15 cellular contexts compared by ENCODE assay signal in genomic region chr2:109703798-109704197, GRCh38.
"Had no signal": no experiment of that assay in that cellular context is flagged by ENCODE, and none has a peak within 500 bp of the region (broad histone marks: within the 10 kb centered on the region; RNA-seq: fewer than 3 reads in every experiment).

No MANE protein-coding gene starts in this region.

- H3K4me1 Mint-ChIP-seq: activated naive CD8-positive, alpha-beta T cell treated with anti-CD3 and anti-CD28 coated beads, Interleukin-2, amount 10 ng/mL, durations not matched to agents 7 days and 5 days; central memory CD8-positive, alpha-beta T cell; immature natural killer cell; stimulated activated memory B cell treated with anti-CD40 and anti-IgM and Interleukin-4, amounts not matched to agents 10 μg/mL and 1 μg/mL and 100 μg/mL, for 72 hours had no signal

- H3K36me3 ChIP-seq: pancreas, tibial artery had no signal

- H3K9me3 Mint-ChIP-seq: activated naive CD8-positive, alpha-beta T cell treated with anti-CD3 and anti-CD28 coated beads, Interleukin-2, amount 10 ng/mL, durations not matched to agents 7 days and 5 days; activated T-helper 1 cell treated with anti-CD3 and anti-CD28 coated beads, Interleukin-12 subunit alpha, Interleukin-12 subunit beta, Interleukin-2, Interleukin-4 antibody, amounts not matched to agents 30 ng/mL and 10 ng/mL and 1 ng/mL, durations not matched to agents 14 hours and 24 hours and 36 hours; central memory CD8-positive, alpha-beta T cell; immature natural killer cell; naive thymus-derived CD4-positive, alpha-beta T cell; stimulated activated memory B cell treated with anti-CD40 and anti-IgM and Interleukin-4, amounts not matched to agents 10 μg/mL and 1 μg/mL and 100 μg/mL, for 72 hours had no signal

- H3K9me3 ChIP-seq: pancreas, tibial artery had no signal

- H3K27ac Mint-ChIP-seq: activated naive CD8-positive, alpha-beta T cell treated with anti-CD3 and anti-CD28 coated beads, Interleukin-2, amount 10 ng/mL, durations not matched to agents 7 days and 5 days; activated T-helper 1 cell treated with anti-CD3 and anti-CD28 coated beads, Interleukin-12 subunit alpha, Interleukin-12 subunit beta, Interleukin-2, Interleukin-4 antibody, amounts not matched to agents 30 ng/mL and 10 ng/mL and 1 ng/mL, durations not matched to agents 14 hours and 24 hours and 36 hours; brain; immature natural killer cell; naive thymus-derived CD4-positive, alpha-beta T cell; stimulated activated memory B cell treated with anti-CD40 and anti-IgM and Interleukin-4, amounts not matched to agents 10 μg/mL and 1 μg/mL and 100 μg/mL, for 72 hours had no signal

- H3K4me3 ChIP-seq: pancreas, tibial artery had no signal

- H3K27me3 ChIP-seq: pancreas, tibial artery had no signal

- H3K4me3 Mint-ChIP-seq: activated naive CD8-positive, alpha-beta T cell treated with anti-CD3 and anti-CD28 coated beads, Interleukin-2, amount 10 ng/mL, durations not matched to agents 7 days and 5 days; activated T-helper 1 cell treated with anti-CD3 and anti-CD28 coated beads, Interleukin-12 subunit alpha, Interleukin-12 subunit beta, Interleukin-2, Interleukin-4 antibody, amounts not matched to agents 30 ng/mL and 10 ng/mL and 1 ng/mL, durations not matched to agents 14 hours and 24 hours and 36 hours; brain; central memory CD8-positive, alpha-beta T cell; immature natural killer cell; naive thymus-derived CD4-positive, alpha-beta T cell; stimulated activated memory B cell treated with anti-CD40 and anti-IgM and Interleukin-4, amounts not matched to agents 10 μg/mL and 1 μg/mL and 100 μg/mL, for 72 hours had no signal

- H3K36me3 Mint-ChIP-seq: activated naive CD8-positive, alpha-beta T cell treated with anti-CD3 and anti-CD28 coated beads, Interleukin-2, amount 10 ng/mL, durations not matched to agents 7 days and 5 days; brain; immature natural killer cell; naive thymus-derived CD4-positive, alpha-beta T cell; stimulated activated memory B cell treated with anti-CD40 and anti-IgM and Interleukin-4, amounts not matched to agents 10 μg/mL and 1 μg/mL and 100 μg/mL, for 72 hours had no signal

- ATAC-seq: activated CD4-positive, CD25-positive, alpha-beta regulatory T cell treated with anti-CD3 and anti-CD28 coated beads, Interleukin-2, amount 50 U/mL, for 24 hours; left cardiac atrium; naive thymus-derived CD4-positive, alpha-beta T cell; stimulated activated memory B cell treated with anti-CD40 and anti-IgM and Interleukin-4, amounts not matched to agents 10 μg/mL and 1 μg/mL and 100 μg/mL, for 72 hours had no signal

- H3K27ac ChIP-seq: tibial artery had no signal

- DNase-seq: activated CD4-positive, alpha-beta T cell treated with anti-CD3 and anti-CD28 coated beads, Interleukin-2, amount 50 U/mL, for 1 hour; activated CD8-positive, alpha-beta memory T cell treated with anti-CD3 and anti-CD28 coated beads for 24 hours; activated naive CD8-positive, alpha-beta T cell treated with anti-CD3 and anti-CD28 coated beads, Interleukin-2, amount 10 ng/mL, durations not matched to agents 7 days and 5 days; effector CD8-positive, alpha-beta T cell; head of caudate nucleus; immature natural killer cell; left cardiac atrium; naive thymus-derived CD4-positive, alpha-beta T cell; pancreas; tibial artery had no signal
